1 cellular context compared by ENCODE assay signal in genomic region chr9:129885670-129886106, GRCh38.
TF ChIP-seq lines count a peak whose summit lies in the region.

No MANE protein-coding gene starts in this region.

TF ChIP-seq in HCT116, 20 proteins besides CTCF, POLR2A, EP300 and RAD21 (continued from another document):
- TF ChIP-seq ATF3 (IDR thresholded peaks at IDR 0.05) = no peak
- no peak for TF ChIP-seq ZBTB33 (IDR thresholded peaks at IDR 0.05; ENCODE audit: extremely low read depth, insufficient replicate concordance, low read length)
- no peak for TF ChIP-seq CEBPB (IDR thresholded peaks at IDR 0.05; ENCODE audit: low read depth)
- no peak for TF ChIP-seq TCF7L2 (IDR thresholded peaks at IDR 0.05; ENCODE audit: borderline replicate concordance, extremely low read depth, insufficient read depth, insufficient read length)
- TF ChIP-seq SRF (IDR thresholded peaks at IDR 0.05; ENCODE audit: low read depth) = no peak
- no peak for TF ChIP-seq REST (IDR thresholded peaks at IDR 0.05; ENCODE audit: low read depth)
- TF ChIP-seq SIN3A (IDR thresholded peaks at IDR 0.05; ENCODE audit: low read depth) = no peak
